ENCODE assay signal across 14 cellular contexts in genomic region chr3:151445283-151446001, GRCh38. TPM values are rescaled to one million over a fixed set of nuclear protein-coding genes. Genes with fewer than 3 reads are reported as not detected.
DNase-seq lines count a peak whose midpoint lies in the region; ATAC-seq and TF ChIP-seq lines count a peak whose summit lies in the region.
"Had no signal": no experiment of that assay in that cellular context is flagged by ENCODE, and none has a peak within 500 bp of the region (broad histone marks: within the 10 kb centered on the region; RNA-seq: fewer than 3 reads in every experiment).

No MANE protein-coding gene starts in this region.

- H3K79me2 ChIP-seq in PC-3 (ENCODE audit: low read length) = no peaks in the 10 kb centered on the region

- H4K20me1 ChIP-seq in PC-3 (ENCODE audit: low read length) = no peaks in the 10 kb centered on the region

- H3K4me1 ChIP-seq in PC-3 (ENCODE audit: insufficient read depth, low read length) = peaks cover 14% of the 10 kb centered on the region
- H3K4me1 ChIP-seq: esophagus muscularis mucosa had no signal

- peak overlapping the region; percentile 27 for H3K27ac ChIP-seq in PC-3 (ENCODE audit: low read length)
- H3K27ac ChIP-seq: esophagus muscularis mucosa had no signal

- POLR2A ChIA-PET in PC-3 (lab: Charles Lee; ENCODE audit: unreplicated experiment) = no interaction called here

- intact Hi-C loops in PC-3 (cut with micrococcal nuclease) = no loop called here
- intact Hi-C loops in sciatic nerve (cut with DNase I) = no loop called here

- peak overlapping the region; percentile 33; the same call in 1 of the 2 replicates for H2AFZ ChIP-seq in PC-3 (ENCODE audit: low read length)

- H3K9ac ChIP-seq in PC-3 (ENCODE audit: low read length) = no peak overlapping the region

- H3F3A ChIP-seq in PC-3 (ENCODE audit: low read length, unreplicated experiment) = no peaks in the 10 kb centered on the region

- H3K4me2 ChIP-seq in PC-3 (ENCODE audit: low read length) = peak overlapping the region; percentile 18

- peak; percentile 47 for ATAC-seq in GM19351 (IDR thresholded peaks at IDR 0.05; ENCODE audit: unreplicated experiment)
- ATAC-seq in PC-3 = peak; percentile 78
- ATAC-seq in esophagus mucosa = peak; percentile 28
- peak; percentile 88 for ATAC-seq in sciatic nerve
- no peak for ATAC-seq in HG03354 (IDR thresholded peaks at IDR 0.05; ENCODE audit: poor library complexity, severe bottlenecking, unreplicated experiment)

- BruUV-seq in PC-3 (replicated peaks; lab: Mats Ljungman, UMichigan) = no TSS peak

- H3K27me3 ChIP-seq in PC-3 (ENCODE audit: low read length) = no peaks in the 10 kb centered on the region
- H3K27me3 ChIP-seq: esophagus muscularis mucosa had no signal

- DNase-seq in PC-3 = peak; percentile 78
- DNase-seq in sciatic nerve (ENCODE audit: low spot score) = no peak
- no peak for DNase-seq in DMS79 (lab: John Stamatoyannopoulos, UW)
- DNase-seq in kidney glomerular epithelial cell (lab: John Stamatoyannopoulos, UW) = no peak
- DNase-seq in NCI-H526 (lab: John Stamatoyannopoulos, UW) = no peak
- DNase-seq: activated CD4-positive, alpha-beta T cell treated with anti-CD3 and anti-CD28 coated beads, Interleukin-2, amount 50 U/mL, for 48 hours; amygdala; GF-D8; SHP77; stimulated activated CD8-positive, alpha-beta memory T cell treated with anti-CD3 and anti-CD28 coated beads, Interleukin-4, amount 100 ng/mL, for 48 hours had no signal

- no peaks in the 10 kb centered on the region for H3K9me3 ChIP-seq in PC-3 (ENCODE audit: low read length)
- H3K9me3 ChIP-seq: esophagus muscularis mucosa had no signal

- H3K4me3 ChIP-seq in PC-3 (ENCODE audit: low read length) = no peak overlapping the region
- H3K4me3 ChIP-seq: esophagus muscularis mucosa had no signal

- no peaks in the 10 kb centered on the region for H3K9me2 ChIP-seq in PC-3 (replicated peaks; ENCODE audit: low read length)

- H3K36me3 ChIP-seq in PC-3 (ENCODE audit: low read depth, low read length) = no peaks in the 10 kb centered on the region
- H3K36me3 ChIP-seq: esophagus muscularis mucosa had no signal

- no peak for TF ChIP-seq CTCF in PC-3 (conservative IDR thresholded peaks at IDR 0.05; ENCODE audit: low read depth, low read length)

- CTCF ChIA-PET in PC-3 (lab: Charles Lee) = no interaction called here

RNA-seq across cellular contexts. Expression of gene IGSF10, which starts 15.4 kb away (rescaled TPM):
- total RNA-seq in PC-3 (2014; rRNA removed) = 0.12 and 0.66 TPM in 2 replicates
- total RNA-seq in esophagus mucosa = 0.20 TPM
- total RNA-seq in sciatic nerve = 1.2 TPM
